In the genomic region with DNA sequence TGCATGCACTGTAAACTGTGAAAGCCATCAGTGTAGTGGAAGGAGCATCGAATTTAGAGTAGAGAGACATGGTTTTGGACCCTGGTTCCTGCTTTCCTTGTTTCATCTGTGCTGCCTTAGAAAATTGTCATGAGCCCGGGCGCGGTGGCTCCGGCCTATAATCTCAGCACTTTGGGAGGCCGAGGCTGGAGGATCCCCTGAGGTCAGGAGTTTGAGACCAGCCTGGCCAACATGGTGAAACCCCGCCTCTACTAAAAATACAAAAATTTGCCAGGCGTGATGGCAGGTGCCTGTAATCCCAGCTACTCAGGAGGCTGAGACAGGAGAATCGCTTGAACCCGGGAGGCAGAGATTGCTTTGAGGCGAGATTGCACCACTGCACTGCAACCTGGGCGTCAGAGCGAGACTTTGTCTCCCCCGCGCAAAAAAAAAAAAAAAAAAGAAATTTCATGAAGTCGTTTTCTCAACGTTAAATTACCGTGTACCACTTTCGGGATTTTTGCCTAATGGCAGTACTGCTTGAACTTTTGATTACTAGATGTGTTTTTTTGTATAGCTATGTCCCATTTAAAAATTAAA, we compare ENCODE assay signal across 1 cellular context.
TF ChIP-seq lines count a peak whose summit lies in the region.

No MANE protein-coding gene starts in this region.

TF ChIP-seq in HepG2, 621 proteins besides CTCF, POLR2A, EP300 and RAD21 (continued from another document and continues in another):
- TF ChIP-seq ZSCAN5A (CRISPR knock-in tag; IDR thresholded peaks at IDR 0.05; ENCODE audit: borderline replicate concordance) (no peak), ZMYM4 (CRISPR knock-in tag; IDR thresholded peaks at IDR 0.05) (no peak), CSRNP2 (CRISPR knock-in tag; conservative IDR thresholded peaks at IDR 0.05; ENCODE audit: low read depth) (no peak), SP1 (IDR thresholded peaks at IDR 0.05) (no peak), SP1 (CRISPR knock-in tag; IDR thresholded peaks at IDR 0.05) (no peak), POGZ (CRISPR knock-in tag; IDR thresholded peaks at IDR 0.05) (no peak), ZZZ3 (CRISPR knock-in tag; IDR thresholded peaks at IDR 0.05; ENCODE audit: borderline replicate concordance) (no peak), ZBTB26 (CRISPR knock-in tag; IDR thresholded peaks at IDR 0.05; ENCODE audit: borderline replicate concordance) (no peak), ZSCAN30 (CRISPR knock-in tag; IDR thresholded peaks at IDR 0.05) (peak; percentile 91), ZNF33A (CRISPR knock-in tag; IDR thresholded peaks at IDR 0.05; ENCODE audit: borderline replicate concordance) (no peak), HOXA9 (CRISPR knock-in tag; IDR thresholded peaks at IDR 0.05; ENCODE audit: borderline replicate concordance) (no peak), KMT2A (CRISPR knock-in tag; IDR thresholded peaks at IDR 0.05) (no peak), MIXL1 (CRISPR knock-in tag; IDR thresholded peaks at IDR 0.05) (no peak; the same call in 1 of the 2 replicates), ZNF484 (CRISPR knock-in tag; IDR thresholded peaks at IDR 0.05; ENCODE audit: borderline replicate concordance, low read depth) (no peak), ATF6 (CRISPR knock-in tag; conservative IDR thresholded peaks at IDR 0.05) (no peak), ZNF10 (CRISPR knock-in tag; IDR thresholded peaks at IDR 0.05; ENCODE audit: borderline replicate concordance, low read depth) (no peak), ZNF251 (CRISPR knock-in tag; IDR thresholded peaks at IDR 0.05) (no peak), MED13 (CRISPR knock-in tag; IDR thresholded peaks at IDR 0.05) (no peak), PAWR (CRISPR knock-in tag; IDR thresholded peaks at IDR 0.05; ENCODE audit: borderline replicate concordance) (no peak), HNRNPH1 (optimal IDR thresholded peaks at IDR 0.05; ENCODE audit: low read depth, low read length) (no peak), ZNF354B (CRISPR knock-in tag; IDR thresholded peaks at IDR 0.05) (no peak), ZNF710 (CRISPR knock-in tag; IDR thresholded peaks at IDR 0.05; ENCODE audit: borderline replicate concordance) (no peak), FLYWCH1 (CRISPR knock-in tag; IDR thresholded peaks at IDR 0.05) (no peak), ZNF253 (CRISPR knock-in tag; IDR thresholded peaks at IDR 0.05; ENCODE audit: borderline replicate concordance) (no peak), RORA (CRISPR knock-in tag; IDR thresholded peaks at IDR 0.05) (no peak), MTF2 (CRISPR knock-in tag; IDR thresholded peaks at IDR 0.05; ENCODE audit: borderline replicate concordance) (0 out of 2 replicates have a peak, but pooled peaks have one; percentile 1), MED8 (CRISPR knock-in tag; IDR thresholded peaks at IDR 0.05; ENCODE audit: insufficient replicate concordance) (no peak), RBM22 (optimal IDR thresholded peaks at IDR 0.05; ENCODE audit: low read length) (peak; percentile 40), ARID2 (CRISPR knock-in tag; IDR thresholded peaks at IDR 0.05; ENCODE audit: borderline replicate concordance) (no peak), ZNF44 (CRISPR knock-in tag; IDR thresholded peaks at IDR 0.05) (peak; percentile 6; the same call in 1 of the 2 replicates), ZNF441 (CRISPR knock-in tag; IDR thresholded peaks at IDR 0.05; ENCODE audit: borderline replicate concordance) (no peak), SIN3A (IDR thresholded peaks at IDR 0.05; ENCODE audit: borderline replicate concordance, low read depth, low read length) (no peak), HHEX (CRISPR knock-in tag; IDR thresholded peaks at IDR 0.05) (no peak), NFKBIZ (CRISPR knock-in tag; IDR thresholded peaks at IDR 0.05) (no peak), ARHGAP35 (CRISPR knock-in tag; IDR thresholded peaks at IDR 0.05; ENCODE audit: borderline replicate concordance) (no peak), RAD51 (IDR thresholded peaks at IDR 0.05; ENCODE audit: borderline replicate concordance) (no peak), SAFB2 (CRISPR knock-in tag; IDR thresholded peaks at IDR 0.05; ENCODE audit: borderline replicate concordance, low read depth) (no peak), ZSCAN31 (CRISPR knock-in tag; IDR thresholded peaks at IDR 0.05; ENCODE audit: low read depth) (no peak), NKX3-1 (CRISPR knock-in tag; IDR thresholded peaks at IDR 0.05) (no peak), NR0B2 (CRISPR knock-in tag; IDR thresholded peaks at IDR 0.05) (no peak)
- TF ChIP-seq, protein P1, sequence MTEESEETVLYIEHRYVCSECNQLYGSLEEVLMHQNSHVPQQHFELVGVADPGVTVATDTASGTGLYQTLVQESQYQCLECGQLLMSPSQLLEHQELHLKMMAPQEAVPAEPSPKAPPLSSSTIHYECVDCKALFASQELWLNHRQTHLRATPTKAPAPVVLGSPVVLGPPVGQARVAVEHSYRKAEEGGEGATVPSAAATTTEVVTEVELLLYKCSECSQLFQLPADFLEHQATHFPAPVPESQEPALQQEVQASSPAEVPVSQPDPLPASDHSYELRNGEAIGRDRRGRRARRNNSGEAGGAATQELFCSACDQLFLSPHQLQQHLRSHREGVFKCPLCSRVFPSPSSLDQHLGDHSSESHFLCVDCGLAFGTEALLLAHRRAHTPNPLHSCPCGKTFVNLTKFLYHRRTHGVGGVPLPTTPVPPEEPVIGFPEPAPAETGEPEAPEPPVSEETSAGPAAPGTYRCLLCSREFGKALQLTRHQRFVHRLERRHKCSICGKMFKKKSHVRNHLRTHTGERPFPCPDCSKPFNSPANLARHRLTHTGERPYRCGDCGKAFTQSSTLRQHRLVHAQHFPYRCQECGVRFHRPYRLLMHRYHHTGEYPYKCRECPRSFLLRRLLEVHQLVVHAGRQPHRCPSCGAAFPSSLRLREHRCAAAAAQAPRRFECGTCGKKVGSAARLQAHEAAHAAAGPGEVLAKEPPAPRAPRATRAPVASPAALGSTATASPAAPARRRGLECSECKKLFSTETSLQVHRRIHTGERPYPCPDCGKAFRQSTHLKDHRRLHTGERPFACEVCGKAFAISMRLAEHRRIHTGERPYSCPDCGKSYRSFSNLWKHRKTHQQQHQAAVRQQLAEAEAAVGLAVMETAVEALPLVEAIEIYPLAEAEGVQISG (CRISPR knock-in tag; IDR thresholded peaks at IDR 0.05): no peak
- TF ChIP-seq, protein P2, sequence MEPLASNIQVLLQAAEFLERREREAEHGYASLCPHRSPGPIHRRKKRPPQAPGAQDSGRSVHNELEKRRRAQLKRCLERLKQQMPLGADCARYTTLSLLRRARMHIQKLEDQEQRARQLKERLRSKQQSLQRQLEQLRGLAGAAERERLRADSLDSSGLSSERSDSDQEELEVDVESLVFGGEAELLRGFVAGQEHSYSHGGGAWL (CRISPR knock-in tag; IDR thresholded peaks at IDR 0.05): no peak
- TF ChIP-seq, protein P3, sequence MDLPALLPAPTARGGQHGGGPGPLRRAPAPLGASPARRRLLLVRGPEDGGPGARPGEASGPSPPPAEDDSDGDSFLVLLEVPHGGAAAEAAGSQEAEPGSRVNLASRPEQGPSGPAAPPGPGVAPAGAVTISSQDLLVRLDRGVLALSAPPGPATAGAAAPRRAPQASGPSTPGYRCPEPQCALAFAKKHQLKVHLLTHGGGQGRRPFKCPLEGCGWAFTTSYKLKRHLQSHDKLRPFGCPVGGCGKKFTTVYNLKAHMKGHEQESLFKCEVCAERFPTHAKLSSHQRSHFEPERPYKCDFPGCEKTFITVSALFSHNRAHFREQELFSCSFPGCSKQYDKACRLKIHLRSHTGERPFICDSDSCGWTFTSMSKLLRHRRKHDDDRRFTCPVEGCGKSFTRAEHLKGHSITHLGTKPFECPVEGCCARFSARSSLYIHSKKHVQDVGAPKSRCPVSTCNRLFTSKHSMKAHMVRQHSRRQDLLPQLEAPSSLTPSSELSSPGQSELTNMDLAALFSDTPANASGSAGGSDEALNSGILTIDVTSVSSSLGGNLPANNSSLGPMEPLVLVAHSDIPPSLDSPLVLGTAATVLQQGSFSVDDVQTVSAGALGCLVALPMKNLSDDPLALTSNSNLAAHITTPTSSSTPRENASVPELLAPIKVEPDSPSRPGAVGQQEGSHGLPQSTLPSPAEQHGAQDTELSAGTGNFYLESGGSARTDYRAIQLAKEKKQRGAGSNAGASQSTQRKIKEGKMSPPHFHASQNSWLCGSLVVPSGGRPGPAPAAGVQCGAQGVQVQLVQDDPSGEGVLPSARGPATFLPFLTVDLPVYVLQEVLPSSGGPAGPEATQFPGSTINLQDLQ (CRISPR knock-in tag; IDR thresholded peaks at IDR 0.05): no peak
- TF ChIP-seq, protein P4, sequence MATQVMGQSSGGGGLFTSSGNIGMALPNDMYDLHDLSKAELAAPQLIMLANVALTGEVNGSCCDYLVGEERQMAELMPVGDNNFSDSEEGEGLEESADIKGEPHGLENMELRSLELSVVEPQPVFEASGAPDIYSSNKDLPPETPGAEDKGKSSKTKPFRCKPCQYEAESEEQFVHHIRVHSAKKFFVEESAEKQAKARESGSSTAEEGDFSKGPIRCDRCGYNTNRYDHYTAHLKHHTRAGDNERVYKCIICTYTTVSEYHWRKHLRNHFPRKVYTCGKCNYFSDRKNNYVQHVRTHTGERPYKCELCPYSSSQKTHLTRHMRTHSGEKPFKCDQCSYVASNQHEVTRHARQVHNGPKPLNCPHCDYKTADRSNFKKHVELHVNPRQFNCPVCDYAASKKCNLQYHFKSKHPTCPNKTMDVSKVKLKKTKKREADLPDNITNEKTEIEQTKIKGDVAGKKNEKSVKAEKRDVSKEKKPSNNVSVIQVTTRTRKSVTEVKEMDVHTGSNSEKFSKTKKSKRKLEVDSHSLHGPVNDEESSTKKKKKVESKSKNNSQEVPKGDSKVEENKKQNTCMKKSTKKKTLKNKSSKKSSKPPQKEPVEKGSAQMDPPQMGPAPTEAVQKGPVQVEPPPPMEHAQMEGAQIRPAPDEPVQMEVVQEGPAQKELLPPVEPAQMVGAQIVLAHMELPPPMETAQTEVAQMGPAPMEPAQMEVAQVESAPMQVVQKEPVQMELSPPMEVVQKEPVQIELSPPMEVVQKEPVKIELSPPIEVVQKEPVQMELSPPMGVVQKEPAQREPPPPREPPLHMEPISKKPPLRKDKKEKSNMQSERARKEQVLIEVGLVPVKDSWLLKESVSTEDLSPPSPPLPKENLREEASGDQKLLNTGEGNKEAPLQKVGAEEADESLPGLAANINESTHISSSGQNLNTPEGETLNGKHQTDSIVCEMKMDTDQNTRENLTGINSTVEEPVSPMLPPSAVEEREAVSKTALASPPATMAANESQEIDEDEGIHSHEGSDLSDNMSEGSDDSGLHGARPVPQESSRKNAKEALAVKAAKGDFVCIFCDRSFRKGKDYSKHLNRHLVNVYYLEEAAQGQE (IDR thresholded peaks at IDR 0.05; ENCODE audit: borderline replicate concordance in 1 of 2, low read depth in 1 of 2, low read length in 2 of 2): no peak
